Comparison of ENCODE assay signal across 8 cellular contexts in genomic region chr10:43395571-43396060, GRCh38. TPM values are rescaled to one million over a fixed set of nuclear protein-coding genes. Genes with fewer than 3 reads are reported as not detected.
DNase-seq lines count a peak whose midpoint lies in the region; ATAC-seq and TF ChIP-seq lines count a peak whose summit lies in the region.

No MANE protein-coding gene starts in this region.

- ATAC-seq in omental fat pad (ENCODE audit: low FRiP score): peak; percentile 21
- ATAC-seq in GM19455 (IDR thresholded peaks at IDR 0.05; ENCODE audit: unreplicated experiment): no peak
- ATAC-seq in GM21528 (IDR thresholded peaks at IDR 0.05; ENCODE audit: low FRiP score, unreplicated experiment): no peak
- ATAC-seq in HG02884 (IDR thresholded peaks at IDR 0.05; ENCODE audit: unreplicated experiment): no peak

- no peaks in the 10 kb centered on the region for H3K9me3 ChIP-seq in WERI-Rb-1 (ENCODE audit: severe bottlenecking)

- DNase-seq in NCI-H748 (lab: John Stamatoyannopoulos, UW; ENCODE audit: unreplicated experiment) (peak; percentile 59), NCI-H748 treated with DMSO at 0.1 percent for 48 hours (lab: John Stamatoyannopoulos, UW) (no peak), WERI-Rb-1 (peak; percentile 63), epithelial cell of prostate (ENCODE audit: low read depth, low spot score) (no peak), omental fat pad (ENCODE audit: low spot score) (no peak)

- H3K4me3 ChIP-seq in WERI-Rb-1 (ENCODE audit: low read depth, low read length): peak overlapping the region; percentile 81

- no peak for TF ChIP-seq CTCF in WERI-Rb-1 (IDR thresholded peaks at IDR 0.05; ENCODE audit: low read depth, low read length)
- TF ChIP-seq CTCF in omental fat pad (IDR thresholded peaks at IDR 0.05): no peak

- H3K27ac ChIP-seq in WERI-Rb-1 (peak overlapping the region; percentile 98), epithelial cell of prostate (peak overlapping the region; percentile 92)

- H3K27me3 ChIP-seq in WERI-Rb-1 (ENCODE audit: insufficient read depth, low read depth, severe bottlenecking): no peaks in the 10 kb centered on the region

- peaks cover 71% of the 10 kb centered on the region for H3K36me3 ChIP-seq in WERI-Rb-1

RNA-seq across cellular contexts. Expression of gene HNRNPF, which starts 13.4 kb away (rescaled TPM):
- 100 to 1,000 TPM; 140 to 345 (median 164) TPM for total RNA-seq in omental fat pad

RNA-seq across cellular contexts. Expression of gene FXYD4, which starts 24.2 kb away (rescaled TPM):
- total RNA-seq in omental fat pad: not detected

RNA-seq across cellular contexts. Expression of gene ZNF487, which starts 41.3 kb away (rescaled TPM):
- total RNA-seq in omental fat pad: 1 to 10 TPM; 3.7 to 9.2 (median 6.8) TPM

Comparison
In these comparisons a context has a peak if more than half of its experiments do, and no peak if none do; other contexts are left out.
1. DNase-seq: peak in NCI-H748 (single experiment) and WERI-Rb-1 (single experiment); none in NCI-H748 treated with DMSO at 0.1 percent for 48 hours (single experiment), epithelial cell of prostate (single experiment) and omental fat pad (single experiment).